Comparison of ENCODE assay signal across 34 cellular contexts in the genomic region with DNA sequence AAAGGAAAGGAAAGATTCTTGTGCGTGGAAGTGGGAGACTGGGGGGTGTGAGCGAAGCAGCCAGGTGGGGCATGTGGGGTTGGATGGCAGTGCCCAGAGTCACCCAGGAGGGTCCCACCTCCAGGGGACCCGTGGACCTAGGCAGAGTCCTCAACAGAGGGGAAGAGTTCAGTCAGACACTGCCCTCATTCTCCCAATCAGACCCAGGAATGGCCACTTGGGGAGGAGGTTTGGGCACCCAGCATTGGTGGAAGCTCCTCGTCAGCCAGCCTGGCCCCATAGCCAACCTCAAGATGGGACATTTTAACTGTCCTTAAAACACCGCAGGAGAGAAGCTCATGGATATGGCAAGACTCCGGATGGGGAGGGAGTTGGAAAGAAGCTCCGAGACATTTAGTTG. TPM values are rescaled to one million over a fixed set of nuclear protein-coding genes. Genes with fewer than 3 reads are reported as not detected.
"Had no signal": no experiment of that assay in that cellular context is flagged by ENCODE, and none has a peak within 500 bp of the region (broad histone marks: within the 10 kb centered on the region; RNA-seq: fewer than 3 reads in every experiment).

No MANE protein-coding gene starts in this region.

- H3K4me1 Mint-ChIP-seq: memory B cell; naive B cell; stimulated activated effector memory CD8-positive, alpha-beta T cell treated with anti-CD3 and anti-CD28 coated beads, Interleukin-12 subunit alpha, Interleukin-12 subunit beta, amount 100 ng/mL, for 72 hours had no signal

- H3K27ac ChIP-seq: colonic mucosa, epithelial cell of prostate, gastrocnemius medialis, pancreas, stomach, thyroid gland, vagina had no signal

- H3K27me3 ChIP-seq: pancreas, thyroid gland, vagina had no signal

- H3K4me3 ChIP-seq: colonic mucosa, gastrocnemius medialis, lung, mucosa of descending colon, pancreas, smooth muscle cell, stomach, thyroid gland, vagina had no signal

- H3K9me3 Mint-ChIP-seq: dendritic cell treated with granulocyte-macrophage colony-stimulating factor and Interleukin-4, amounts not matched to agents 40 ng/mL and 50 ng/mL, for 4 days; endodermal cell; memory B cell; mesothelial cell of epicardium; natural killer cell treated with Interleukin-12 subunit alpha and Interleukin-12 subunit beta and Interleukin-15 and Interleukin-18, amount 100 ng/mL, for 72 hours; stimulated activated effector memory CD8-positive, alpha-beta T cell treated with anti-CD3 and anti-CD28 coated beads, Interleukin-12 subunit alpha, Interleukin-12 subunit beta, amount 100 ng/mL, for 72 hours had no signal

- H3K9me3 ChIP-seq: colonic mucosa, gastrocnemius medialis, mucosa of descending colon, pancreas, stomach, thyroid gland, vagina had no signal

- H3K4me2 ChIP-seq: smooth muscle cell had no signal

- H3K36me3 ChIP-seq: colonic mucosa, gastrocnemius medialis, pancreas, stomach, thyroid gland, vagina had no signal

- FAIRE-seq: keratinocyte, pancreas had no signal

- H3K27me3 Mint-ChIP-seq: dendritic cell treated with granulocyte-macrophage colony-stimulating factor and Interleukin-4, amounts not matched to agents 40 ng/mL and 50 ng/mL, for 4 days had no signal

- ATAC-seq: esophagus mucosa; gastrocnemius medialis; left lobe of liver; mucosa of descending colon; natural killer cell treated with Interleukin-12 subunit alpha and Interleukin-12 subunit beta and Interleukin-15 and Interleukin-18, amount 100 ng/mL, for 72 hours; pancreas; sciatic nerve; stimulated activated effector memory CD8-positive, alpha-beta T cell treated with anti-CD3 and anti-CD28 coated beads, Interleukin-12 subunit alpha, Interleukin-12 subunit beta, amount 100 ng/mL, for 72 hours had no signal

- H3K27ac Mint-ChIP-seq: dendritic cell treated with granulocyte-macrophage colony-stimulating factor and Interleukin-4, amounts not matched to agents 40 ng/mL and 50 ng/mL, for 4 days; endodermal cell; memory B cell; mesothelial cell of epicardium; naive B cell; natural killer cell treated with Interleukin-12 subunit alpha and Interleukin-12 subunit beta and Interleukin-15 and Interleukin-18, amount 100 ng/mL, for 72 hours; stimulated activated effector memory CD8-positive, alpha-beta T cell treated with anti-CD3 and anti-CD28 coated beads, Interleukin-12 subunit alpha, Interleukin-12 subunit beta, amount 100 ng/mL, for 72 hours had no signal

- H3K4me3 Mint-ChIP-seq: dendritic cell treated with granulocyte-macrophage colony-stimulating factor and Interleukin-4, amounts not matched to agents 40 ng/mL and 50 ng/mL, for 4 days; endodermal cell; memory B cell; mesothelial cell of epicardium; naive B cell; natural killer cell treated with Interleukin-12 subunit alpha and Interleukin-12 subunit beta and Interleukin-15 and Interleukin-18, amount 100 ng/mL, for 72 hours; stimulated activated effector memory CD8-positive, alpha-beta T cell treated with anti-CD3 and anti-CD28 coated beads, Interleukin-12 subunit alpha, Interleukin-12 subunit beta, amount 100 ng/mL, for 72 hours had no signal

- H3K36me3 Mint-ChIP-seq: memory B cell; mesothelial cell of epicardium; naive B cell; natural killer cell treated with Interleukin-12 subunit alpha and Interleukin-12 subunit beta and Interleukin-15 and Interleukin-18, amount 100 ng/mL, for 72 hours; stimulated activated effector memory CD8-positive, alpha-beta T cell treated with anti-CD3 and anti-CD28 coated beads, Interleukin-12 subunit alpha, Interleukin-12 subunit beta, amount 100 ng/mL, for 72 hours had no signal

- DNase-seq: colonic mucosa; effector CD8-positive, alpha-beta T cell; endodermal cell; foreskin fibroblast; gastrocnemius medialis; head of caudate nucleus; naive B cell; occipital lobe; pancreas; stimulated activated CD4-positive, alpha-beta T cell treated with anti-CD3 and anti-CD28 coated beads, Interleukin-12 subunit alpha, Interleukin-12 subunit beta, amount 100 ng/mL, for 4 hours; stimulated activated CD4-positive, alpha-beta T cell treated with anti-CD3 and anti-CD28 coated beads, Interleukin-1b, Interleukin-23, amount 100 ng/mL, for 48 hours; stimulated activated CD4-positive, alpha-beta T cell treated with anti-CD3 and anti-CD28 coated beads, Interleukin-4, amount 100 ng/mL, for 24 hours; stimulated activated naive CD4-positive, alpha-beta T cell treated with Interleukin-2 at 50 U/mL for 16 hours; stomach; thyroid gland; trophoblast cell had no signal

- H3K4me1 ChIP-seq: colonic mucosa, gastrocnemius medialis, pancreas, stomach, thyroid gland, vagina had no signal

RNA-seq across cellular contexts. Expression of gene LAMC3, which starts 21.9 kb away (rescaled TPM):
- total RNA-seq: natural killer cell treated with Interleukin-12 subunit alpha and Interleukin-12 subunit beta and Interleukin-15 and Interleukin-18, amount 100 ng/mL, for 72 hours; pulmonary artery endothelial cell had no signal
- polyA plus RNA-seq: keratinocyte had no signal

RNA-seq across cellular contexts. Expression of gene FIBCD1, which starts 48.0 kb away (rescaled TPM):
- total RNA-seq: gastrocnemius medialis; glomerular endothelial cell; left lobe of liver; liver; natural killer cell treated with Interleukin-12 subunit alpha and Interleukin-12 subunit beta and Interleukin-15 and Interleukin-18, amount 100 ng/mL, for 72 hours; pulmonary artery endothelial cell; sciatic nerve; ureter; vagina had no signal
- polyA plus RNA-seq: liver, pancreas had no signal
